In genomic region chr22:19853879-19854777, GRCh38 we compare ENCODE assay signal across 8 cellular contexts. TPM values are rescaled to one million over a fixed set of nuclear protein-coding genes. Genes with fewer than 3 reads are reported as not detected.
DNase-seq lines count a peak whose midpoint lies in the region; ATAC-seq and TF ChIP-seq lines count a peak whose summit lies in the region.

No MANE protein-coding gene starts in this region.

- peaks cover 17% of the 10 kb centered on the region for H3K36me3 Mint-ChIP-seq in endothelial cell (ENCODE audit: low read depth, unreplicated experiment)

- peaks cover 77% of the 10 kb centered on the region for H3K79me2 ChIP-seq in GM23248 (ENCODE audit: insufficient read depth)

- H3K9ac ChIP-seq in GM23248 (peak overlapping the region; percentile 93), mucosa of stomach (ENCODE audit: low read length) (peak overlapping the region; percentile 88)

- in situ Hi-C loops in GM23248 (cut with MboI) = no loop called here

- peak overlapping the region; percentile 64 for H3K27ac ChIP-seq in GM23248
- H3K27ac ChIP-seq in RWPE1 = peak overlapping the region; percentile 93

- POLR2A ChIA-PET in RWPE1 (lab: Yijun Ruan, JAX; ENCODE audit: low non-redundant PET) = no interaction called here

- H3K9me3 Mint-ChIP-seq in endothelial cell (ENCODE audit: unreplicated experiment) = no peaks in the 10 kb centered on the region

- ATAC-seq in GM18867 (IDR thresholded peaks at IDR 0.05; ENCODE audit: unreplicated experiment) = no peak

- no peaks in the 10 kb centered on the region for H4K20me1 ChIP-seq in GM23248 (ENCODE audit: insufficient read depth)

- H3K4me1 ChIP-seq in GM23248 (ENCODE audit: insufficient read depth) = peaks cover 23% of the 10 kb centered on the region
- H3K4me1 ChIP-seq in mucosa of stomach (ENCODE audit: control insufficient read depth, insufficient read depth, low read length) = peaks cover 37% of the 10 kb centered on the region

- peak overlapping the region; percentile 95 for H3K4me3 Mint-ChIP-seq in endothelial cell (ENCODE audit: unreplicated experiment)

- peaks cover 15% of the 10 kb centered on the region for H3K27me3 Mint-ChIP-seq in endothelial cell (ENCODE audit: unreplicated experiment)

- DNase-seq in COLO668 (lab: John Stamatoyannopoulos, UW; ENCODE audit: unreplicated experiment) (peak; percentile 49), GM23248 (peak; percentile 31), RWPE1 (ENCODE audit: low spot score) (no peak), endothelial cell (ENCODE audit: low spot score) (no peak), NCI-H1694 (lab: John Stamatoyannopoulos, UW) (no peak), SKM-1 treated with dmso at 0.1 percent for 144 hours (lab: John Stamatoyannopoulos, UW; ENCODE audit: unreplicated experiment) (no peak)

- H3K9me3 ChIP-seq in GM23248 (ENCODE audit: low read depth) (no peaks in the 10 kb centered on the region), mucosa of stomach (ENCODE audit: control insufficient read depth, low read length) (no peaks in the 10 kb centered on the region)

- H3K4me1 Mint-ChIP-seq in endothelial cell (ENCODE audit: unreplicated experiment) = peaks cover 23% of the 10 kb centered on the region

- peaks cover 15% of the 10 kb centered on the region for H3F3A ChIP-seq in GM23248 (ENCODE audit: insufficient read depth)

- H3K27me3 ChIP-seq in GM23248 (replicated peaks; ENCODE audit: insufficient read depth) = no peaks in the 10 kb centered on the region
- H3K27me3 ChIP-seq in mucosa of stomach (ENCODE audit: control insufficient read depth, insufficient read depth, low read length) = no peaks in the 10 kb centered on the region

- H3K27ac Mint-ChIP-seq in endothelial cell (ENCODE audit: unreplicated experiment) = no peak overlapping the region

- 2 to 4% methylated on average over 38 to 41 of the region's 49 CpGs for WGBS in GM23248 (ENCODE audit: low coverage in 1 of 2, low lambda C conversion rate in 2 of 2, missing lambda C conversion rate in 2 of 2), 2 experiments

- H3K36me3 ChIP-seq in GM23248 (ENCODE audit: low read depth) (no peaks in the 10 kb centered on the region), mucosa of stomach (ENCODE audit: control insufficient read depth, insufficient read depth, low read length) (peaks cover 4% of the 10 kb centered on the region)

- peak overlapping the region; percentile 89 for H3K4me2 ChIP-seq in GM23248 (ENCODE audit: unreplicated experiment)

- peak overlapping the region; percentile 73 for H2AFZ ChIP-seq in GM23248

- H3K9me2 ChIP-seq in GM23248 (ENCODE audit: insufficient read depth) = no peaks in the 10 kb centered on the region

- peak overlapping the region; percentile 99 for H3K4me3 ChIP-seq in GM23248
- H3K4me3 ChIP-seq in mucosa of stomach (ENCODE audit: low read length) = peak overlapping the region; percentile 87

- CTCF ChIA-PET in RWPE1 (lab: Yijun Ruan, JAX) = interaction anchor here (0.6 to 1.0 kb wide), 3 partner anchors 12 to 70 kb away, joined by 3 to 4 read pairs (median 3); no protein-coding TSS in a partner anchor

- TF ChIP-seq CTCF in RWPE1 (conservative IDR thresholded peaks at IDR 0.05; ENCODE audit: low read depth) = no peak
- no peak for TF ChIP-seq CTCF in endothelial cell (IDR thresholded peaks at IDR 0.05; ENCODE audit: unreplicated experiment)

RNA-seq across cellular contexts. Expression of gene GNB1L, which starts 0.5 kb away (rescaled TPM):
- 16.5 and 22.5 TPM in 2 replicates for total RNA-seq in GM23248 (2014; rRNA removed; shearing (Covaris generic))
- polyA plus RNA-seq in GM23248 (2016; fragmentation: Nextera tagmentation; extraction: Ambion mirVana) = 13.6 and 14.3 TPM in 2 replicates
- 3.7 TPM for total RNA-seq in endothelial cell (ENCODE audit: unreplicated experiment)

RNA-seq across cellular contexts. Expression of gene RTL10, which starts 0.5 kb away (rescaled TPM):
- 11.9 and 14.2 TPM in 2 replicates for total RNA-seq in GM23248 (2014; rRNA removed; shearing (Covaris generic))
- polyA plus RNA-seq in GM23248 (2016; fragmentation: Nextera tagmentation; extraction: Ambion mirVana) = 22.8 and 23.8 TPM in 2 replicates
- total RNA-seq in endothelial cell (ENCODE audit: unreplicated experiment) = 20.3 TPM

Comparison
In these comparisons a context has a peak if more than half of its experiments do, and no peak if none do; other contexts are left out.
1. DNase-seq: peak in COLO668 (single experiment) and GM23248 (single experiment); none in RWPE1 (single experiment), endothelial cell (single experiment), NCI-H1694 (single experiment) and SKM-1 treated with dmso at 0.1 percent for 144 hours (single experiment).